13 cellular contexts compared by ENCODE assay signal in genomic region chr2:190980630-190981214, GRCh38. TPM values are rescaled to one million over a fixed set of nuclear protein-coding genes. Genes with fewer than 3 reads are reported as not detected.
A peak's percentile ranks its signal among the peaks of the same experiment; 100 is the strongest.
DNase-seq lines count a peak whose midpoint lies in the region; ATAC-seq and TF ChIP-seq lines count a peak whose summit lies in the region.
"Had no signal": no experiment of that assay in that cellular context is flagged by ENCODE, and none has a peak within 500 bp of the region (broad histone marks: within the 10 kb centered on the region; RNA-seq: fewer than 3 reads in every experiment).

No MANE protein-coding gene starts in this region.

- H2BK120ac ChIP-seq in trophoblast cell (ENCODE audit: insufficient read depth, low read length, poor library complexity), result peak overlapping the region; percentile 72

- peak overlapping the region; percentile 19 for H2AK5ac ChIP-seq in trophoblast cell (ENCODE audit: low read length)

- no CpG with 5 or more reads among the region's 10 CpGs for WGBS in trophoblast cell (ENCODE audit: extremely low coverage, insufficient coverage, insufficient read length)

- ATAC-seq in GM18873 (IDR thresholded peaks at IDR 0.05; ENCODE audit: low FRiP score, unreplicated experiment), result no peak

- no peak overlapping the region for H3K4me3 ChIP-seq in brain microvascular endothelial cell (ENCODE audit: low read depth, low read length)
- H3K4me3 ChIP-seq in trophoblast cell (ENCODE audit: low read depth, low read length), result no peak overlapping the region

- peak overlapping the region; percentile 79 for H3K27ac ChIP-seq in brain microvascular endothelial cell
- peak overlapping the region; percentile 93 for H3K27ac ChIP-seq in trophoblast cell (ENCODE audit: low read depth, low read length)

- no peaks in the 10 kb centered on the region for H3K79me2 ChIP-seq in trophoblast cell (ENCODE audit: control insufficient read depth, insufficient read depth, low read length, poor library complexity)

- peak; percentile 36 for DNase-seq in SHP77 treated with DMSO at 0.1 percent for 48 hours (lab: John Stamatoyannopoulos, UW)
- DNase-seq in SHP77 (lab: John Stamatoyannopoulos, UW), result no peak
- DNase-seq in NCI-H2029 (lab: John Stamatoyannopoulos, UW), result peak; percentile 53
- DNase-seq in brain microvascular endothelial cell, result no peak
- no peak for DNase-seq in trophoblast cell
- no peak for DNase-seq in HCEC 1CT
- DNase-seq in GM19238 (ENCODE audit: insufficient read length, low spot score), result no peak
- DNase-seq: ACHN; activated CD8-positive, alpha-beta memory T cell treated with anti-CD3 and anti-CD28 coated beads, Interleukin-2, amount 50 U/mL, for 4 hours; effector CD8-positive, alpha-beta T cell; NCI-H1048; stimulated activated CD8-positive, alpha-beta memory T cell treated with anti-CD3 and anti-CD28 coated beads, Interleukin-4, amount 100 ng/mL, for 48 hours had no signal

- H3K27me3 ChIP-seq in brain microvascular endothelial cell (replicated peaks) (no peaks in the 10 kb centered on the region), trophoblast cell (ENCODE audit: insufficient read depth, low read length) (no peaks in the 10 kb centered on the region)

- H3K14ac ChIP-seq in trophoblast cell (ENCODE audit: low read length), result peak overlapping the region; percentile 82

- H2BK12ac ChIP-seq in trophoblast cell (ENCODE audit: low read length), result peak overlapping the region; percentile 82

- no peak overlapping the region for H2AFZ ChIP-seq in trophoblast cell (ENCODE audit: insufficient read depth, low read length, poor library complexity)

- peak overlapping the region; percentile 43 for H3K4me2 ChIP-seq in trophoblast cell (ENCODE audit: low read length)

- no peak overlapping the region for H3K4ac ChIP-seq in trophoblast cell (ENCODE audit: low read depth, low read length)

- in situ Hi-C loops in brain microvascular endothelial cell (cut with HindIII; ENCODE audit: low pct_ligation_motif_present, low sequenced_read_pairs), result no loop called here

- no peak overlapping the region for H4K12ac ChIP-seq in trophoblast cell (ENCODE audit: low read depth, low read length)

- peak overlapping the region; percentile 66 for H4K91ac ChIP-seq in trophoblast cell (ENCODE audit: low read depth, low read length)

- peak overlapping the region; percentile 23 for H3K18ac ChIP-seq in trophoblast cell (ENCODE audit: low read length)

- TF ChIP-seq CTCF in brain microvascular endothelial cell (IDR thresholded peaks at IDR 0.05; ENCODE audit: low read depth, low read length, missing control alignments), result no peak

- peaks cover 12 to 30% of the 10 kb centered on the region in 2 experiments for H3K4me1 ChIP-seq in trophoblast cell (ENCODE audit: control insufficient read depth in 1 of 2, insufficient read depth in 2 of 2, low read length in 2 of 2)

- H4K8ac ChIP-seq in trophoblast cell (ENCODE audit: low read depth, low read length), result peak overlapping the region; percentile 15

- peak overlapping the region; percentile 69 for H2BK5ac ChIP-seq in trophoblast cell (ENCODE audit: low read depth, low read length, poor library complexity)

- H3K9me3 ChIP-seq in trophoblast cell (ENCODE audit: insufficient read depth, low read depth, low read length), result peaks cover 2% of the 10 kb centered on the region

- no peak overlapping the region for H3K9ac ChIP-seq in trophoblast cell (ENCODE audit: low read length)

- peaks cover 10% of the 10 kb centered on the region for H3K79me1 ChIP-seq in trophoblast cell (ENCODE audit: low read length)

- H3K23ac ChIP-seq in trophoblast cell (ENCODE audit: low read length), result no peak overlapping the region

- H3K36me3 ChIP-seq in brain microvascular endothelial cell (replicated peaks), result peaks cover 66% of the 10 kb centered on the region
- H3K36me3 ChIP-seq in trophoblast cell (ENCODE audit: control insufficient read depth in 1 of 2, insufficient read depth in 2 of 2, low read length in 2 of 2), result peaks cover 9 to 21% of the 10 kb centered on the region in 2 experiments

RNA-seq across cellular contexts. Expression of gene STAT1, which starts 33.2 kb away (rescaled TPM):
- polyA plus RNA-seq in trophoblast cell (2013), result 29.8 and 30.6 TPM in 2 replicates

Comparison
In these comparisons a context has a peak if more than half of its experiments do, and no peak if none do; other contexts are left out.
1. DNase-seq: peak in SHP77 treated with DMSO at 0.1 percent for 48 hours (single experiment) and NCI-H2029 (single experiment); none in SHP77 (0 of 2), brain microvascular endothelial cell (single experiment), trophoblast cell (0 of 2), HCEC 1CT (single experiment) and GM19238 (single experiment).